8 cellular contexts compared by ENCODE assay signal in the genomic region with DNA sequence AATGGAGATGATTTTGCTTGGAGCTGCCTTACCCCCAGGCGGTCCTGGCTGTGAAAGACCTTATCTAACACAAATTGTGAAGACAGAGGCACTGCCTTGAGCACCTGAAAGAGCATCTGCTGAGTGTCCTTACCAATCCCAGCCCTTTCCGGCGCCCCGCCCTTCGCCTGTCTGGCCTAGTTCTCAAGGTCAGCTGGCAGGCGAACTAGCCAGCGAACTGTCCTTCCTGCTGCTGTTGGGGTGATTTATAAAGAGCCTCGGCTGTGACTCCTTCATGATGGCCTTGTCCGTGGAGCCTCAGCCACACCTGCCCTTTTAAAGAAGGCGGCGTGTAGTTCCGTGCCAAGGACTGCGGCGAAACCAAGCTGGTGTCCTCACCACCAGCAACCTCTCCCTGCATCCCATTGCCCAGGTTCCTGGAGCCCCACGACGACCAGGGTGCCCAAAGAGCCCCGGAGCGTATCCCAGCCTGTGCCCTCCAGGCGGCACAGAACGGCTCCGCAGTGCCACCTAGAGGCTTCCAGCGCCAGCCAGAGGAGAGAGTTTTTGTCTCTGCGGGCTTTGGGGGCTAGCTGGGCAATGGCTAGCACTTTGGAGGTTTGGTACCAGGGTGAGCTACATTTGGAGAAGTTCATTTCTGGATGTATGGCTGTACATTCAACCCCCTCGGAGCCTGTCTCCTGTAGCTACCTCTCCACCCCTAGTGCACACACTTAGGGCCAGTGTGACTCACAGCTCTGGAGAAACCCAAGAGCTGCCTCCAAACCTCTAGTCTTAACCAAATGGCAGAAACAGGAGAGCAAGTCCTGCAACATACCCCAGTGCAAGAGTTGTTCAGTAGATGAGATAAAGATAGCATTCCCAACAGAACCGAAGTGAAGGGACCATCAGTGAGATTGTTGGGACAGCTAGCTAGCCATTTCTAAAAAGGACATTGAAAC. TPM values are rescaled to one million over a fixed set of nuclear protein-coding genes. Genes with fewer than 3 reads are reported as not detected.
DNase-seq lines count a peak whose midpoint lies in the region; ATAC-seq, FAIRE-seq and TF ChIP-seq lines count a peak whose summit lies in the region.

No MANE protein-coding gene starts in this region.

- H3K9ac ChIP-seq in astrocyte (ENCODE audit: low read length) = no peak overlapping the region

- no peak overlapping the region for H3K4me2 ChIP-seq in astrocyte (ENCODE audit: low read length)

- no peaks in the 10 kb centered on the region for H3K9me3 ChIP-seq in astrocyte (ENCODE audit: insufficient read depth, low read depth, low read length)

- ATAC-seq in GM18498 (IDR thresholded peaks at IDR 0.05; ENCODE audit: unreplicated experiment) (peak; percentile 75), HG03280 (IDR thresholded peaks at IDR 0.05; ENCODE audit: unreplicated experiment) (peak; percentile 57)

- H3K4me1 Mint-ChIP-seq in astrocyte (ENCODE audit: low read depth, unreplicated experiment) = no peaks in the 10 kb centered on the region
- peaks cover 0 to 5% of the 10 kb centered on the region in 2 donors for H3K4me1 Mint-ChIP-seq in immature natural killer cell

- H2AFZ ChIP-seq in astrocyte (ENCODE audit: low read depth, low read length) = no peak overlapping the region

- H3K4me3 ChIP-seq in AG04449 (ENCODE audit: low read depth, low read length) (no peak overlapping the region; the same call in 1 of the 2 replicates), astrocyte (ENCODE audit: insufficient read depth, low read depth, low read length) (no peak overlapping the region)

- TF ChIP-seq CTCF in AG04449 (IDR thresholded peaks at IDR 0.05; ENCODE audit: insufficient read depth, low read length, missing control alignments) = peak; percentile 70
- TF ChIP-seq CTCF in astrocyte (IDR thresholded peaks at IDR 0.05; ENCODE audit: insufficient read depth, low read depth, low read length) = peak; percentile 24

- no peak for DNase-seq in AG04449 (ENCODE audit: low read depth, low spot score)
- DNase-seq in SKM-1 treated with dmso at 0.1 percent for 144 hours (lab: John Stamatoyannopoulos, UW; ENCODE audit: unreplicated experiment) = peak; percentile 6
- DNase-seq in astrocyte (ENCODE audit: low read depth) = no peak
- DNase-seq in immature natural killer cell = peak; percentile 8 to 28 (median 25)
- DNase-seq in stimulated activated CD8-positive, alpha-beta memory T cell treated with anti-CD3 and anti-CD28 coated beads, Interleukin-12 subunit alpha, Interleukin-12 subunit beta, amount 100 ng/mL, for 1 hour (ENCODE audit: low read depth) = peak; percentile 4
- no peak for DNase-seq in ureter (ENCODE audit: low spot score)

- no peaks in the 10 kb centered on the region for H3K79me2 ChIP-seq in astrocyte (ENCODE audit: insufficient read depth, low read length)

- H3K9me3 Mint-ChIP-seq in astrocyte (ENCODE audit: unreplicated experiment) (no peaks in the 10 kb centered on the region), immature natural killer cell (peaks cover 0 to 2% (median 0%) of the 10 kb centered on the region in 6 donors)

- FAIRE-seq in astrocyte (lab: Jason Lieb, UNC) = no peak

- H3K27me3 Mint-ChIP-seq in astrocyte (ENCODE audit: low read depth, unreplicated experiment) = peaks cover 13% of the 10 kb centered on the region
- peaks cover 5 to 16% (median 15%) of the 10 kb centered on the region in 3 donors for H3K27me3 Mint-ChIP-seq in immature natural killer cell (ENCODE audit: low read depth in 3 of 3)

- H3K4me3 Mint-ChIP-seq in astrocyte (ENCODE audit: unreplicated experiment) (no peak overlapping the region), immature natural killer cell (peak overlapping the region; percentile 48 to 70 (median 55))

- no peaks in the 10 kb centered on the region for H3K36me3 Mint-ChIP-seq in astrocyte (ENCODE audit: low read depth, unreplicated experiment)
- no peaks in the 10 kb centered on the region for H3K36me3 Mint-ChIP-seq in immature natural killer cell

- no peaks in the 10 kb centered on the region for H4K20me1 ChIP-seq in astrocyte (ENCODE audit: insufficient read depth, low read length)

- no peaks in the 10 kb centered on the region for H3K4me1 ChIP-seq in astrocyte (ENCODE audit: insufficient read depth, low read length)

- POLR2A ChIA-PET in AG04449 (lab: Yijun Ruan, JAX) = no interaction called here

- H3K27me3 ChIP-seq in astrocyte (ENCODE audit: insufficient read depth, low read length) = peaks cover 4% of the 10 kb centered on the region

- H3K27ac ChIP-seq in astrocyte (ENCODE audit: low read depth, low read length) = no peak overlapping the region

- CTCF ChIA-PET in AG04449 (lab: Yijun Ruan, JAX) = interaction anchor here (0.8 to 1.3 kb wide), 6 partner anchors 11 to 202 kb away, joined by 3 to 4 read pairs (median 3); no protein-coding TSS in a partner anchor

- H3K36me3 ChIP-seq in astrocyte (ENCODE audit: insufficient read depth, low read length) = no peaks in the 10 kb centered on the region

- no peak overlapping the region for H3K27ac Mint-ChIP-seq in astrocyte (ENCODE audit: unreplicated experiment)
- no peak overlapping the region for H3K27ac Mint-ChIP-seq in immature natural killer cell

RNA-seq across cellular contexts. Expression of gene VMA21, which starts 36.8 kb away (rescaled TPM):
- total RNA-seq in astrocyte (36.7 and 41.6 TPM in 2 replicates), ureter (35.1 TPM)
- polyA plus RNA-seq in immature natural killer cell = 10 to 100 TPM; 24.6 to 44.7 (median 31.3) TPM

Comparison
In these comparisons a context has a peak if more than half of its experiments do, and no peak if none do; other contexts are left out.
1. DNase-seq: peak in SKM-1 treated with dmso at 0.1 percent for 144 hours (single experiment), immature natural killer cell (3 of 3) and stimulated activated CD8-positive, alpha-beta memory T cell treated with anti-CD3 and anti-CD28 coated beads, Interleukin-12 subunit alpha, Interleukin-12 subunit beta, amount 100 ng/mL, for 1 hour (single experiment); none in AG04449 (single experiment), astrocyte (single experiment) and ureter (single experiment).